In genomic region chr5:102453716-102454115, GRCh38 we compare ENCODE assay signal across 8 cellular contexts. TPM values are rescaled to one million over a fixed set of nuclear protein-coding genes. Genes with fewer than 3 reads are reported as not detected.
DNase-seq lines count a peak whose midpoint lies in the region; ATAC-seq and TF ChIP-seq lines count a peak whose summit lies in the region.

No MANE protein-coding gene starts in this region.

- CTCF ChIA-PET in HEK293T (lab: Yijun Ruan, JAX): no interaction called here

- no peak overlapping the region for H3K14ac ChIP-seq in H9 (ENCODE audit: insufficient read depth, low read length)

- no peak overlapping the region for H2BK15ac ChIP-seq in H9 (ENCODE audit: low read depth, low read length)

- no peaks in the 10 kb centered on the region for H3K4me1 Mint-ChIP-seq in H9
- H3K4me1 Mint-ChIP-seq in mesothelial cell of epicardium: no peaks in the 10 kb centered on the region

- no peak overlapping the region for H2AK5ac ChIP-seq in H9 (ENCODE audit: insufficient read length, low read length)

- H3K27me3 Mint-ChIP-seq in H9 (ENCODE audit: low read depth): 0 out of 2 replicates have a peak, but pooled peaks cover 1% of the 10 kb centered on the region
- no peaks in the 10 kb centered on the region for H3K27me3 Mint-ChIP-seq in mesothelial cell of epicardium (ENCODE audit: low read depth)

- no peak overlapping the region for H4K5ac ChIP-seq in H9 (ENCODE audit: insufficient read length, low read depth, low read length)

- H3K36me3 Mint-ChIP-seq in H9 (ENCODE audit: insufficient read depth in 1 of 3, low read depth in 3 of 3) (peaks cover 0 to 15% (median 4%) of the 10 kb centered on the region in 3 experiments; a peak in 3 of 7 replicates), mesothelial cell of epicardium (peaks cover 5% of the 10 kb centered on the region)

- no peak overlapping the region for H2BK20ac ChIP-seq in H9 (ENCODE audit: low read depth, low read length, poor library complexity, severe bottlenecking)

- no peak overlapping the region for H3K18ac ChIP-seq in H9 (ENCODE audit: insufficient read length, low read depth, low read length)

- H3K27ac Mint-ChIP-seq in H9 (peak overlapping the region in 2 of 3 experiments; percentile 15 to 68; a peak in 1 of 7 replicates), mesothelial cell of epicardium (no peak overlapping the region)

- no peak overlapping the region for H2BK120ac ChIP-seq in H9 (ENCODE audit: low read depth, low read length, poor library complexity, severe bottlenecking)

- H3K4me3 Mint-ChIP-seq in H9 (no peak overlapping the region), mesothelial cell of epicardium (no peak overlapping the region)

- no peaks in the 10 kb centered on the region for H3K27me3 ChIP-seq in H9 (ENCODE audit: insufficient read depth, low read length)

- H3K27ac ChIP-seq in H9 (ENCODE audit: insufficient read length, low read depth, low read length): no peak overlapping the region

- H3K79me1 ChIP-seq in H9 (ENCODE audit: insufficient read depth, low read depth, low read length, poor library complexity, severe bottlenecking): no peaks in the 10 kb centered on the region

- H2BK12ac ChIP-seq in H9 (ENCODE audit: insufficient read length, low read depth, low read length): no peak overlapping the region

- no peaks in the 10 kb centered on the region for H4K20me1 ChIP-seq in H9 (ENCODE audit: control insufficient read depth, insufficient read depth, insufficient read length)

- no peak overlapping the region for H3K4me3 ChIP-seq in Jurkat, Clone E6-1 (ENCODE audit: low read length)

- ATAC-seq in GM18870 (IDR thresholded peaks at IDR 0.05; ENCODE audit: unreplicated experiment): peak; percentile 92

- no peak overlapping the region for H3K4me2 ChIP-seq in H9 (ENCODE audit: insufficient read depth, insufficient read length, low read length)

- H3K9me3 Mint-ChIP-seq in H9: peaks cover 15 to 16% of the 10 kb centered on the region in 2 experiments
- H3K9me3 Mint-ChIP-seq in mesothelial cell of epicardium: peaks cover 13% of the 10 kb centered on the region

- H3K79me2 ChIP-seq in H9 (ENCODE audit: insufficient read depth, low read length): no peaks in the 10 kb centered on the region

- H3K4me1 ChIP-seq in H9 (ENCODE audit: insufficient read depth, low read length): no peaks in the 10 kb centered on the region

- DNase-seq in H9 (no peak), glomerular visceral epithelial cell (ENCODE audit: extremely low spot score) (peak; percentile 9), HEK293T (ENCODE audit: extremely low spot score) (no peak), mesothelial cell of epicardium (ENCODE audit: low spot score in 2 of 2, unreplicated experiment in 2 of 2) (no peak), HuH-7.5 (ENCODE audit: low spot score) (no peak), NCI-H2081 treated with DMSO at 0.1 percent for 48 hours (lab: John Stamatoyannopoulos, UW) (no peak)
- peak; percentile 9 for DNase-seq in Jurkat, Clone E6-1 (ENCODE audit: low read depth, low spot score)

- H3K23me2 ChIP-seq in H9 (ENCODE audit: insufficient read length, low read depth, low read length, poor library complexity, severe bottlenecking): no peaks in the 10 kb centered on the region

- no peak overlapping the region for H4K91ac ChIP-seq in H9 (ENCODE audit: insufficient read length, low read depth, low read length)

- no peak overlapping the region for H3K56ac ChIP-seq in H9 (ENCODE audit: insufficient read length, low read depth, low read length)

- H3K23ac ChIP-seq in H9 (ENCODE audit: insufficient read length, low read depth, low read length): no peak overlapping the region

- H3K9me3 ChIP-seq in H9 (ENCODE audit: control insufficient read depth, low read depth, low read length): no peaks in the 10 kb centered on the region

- no peak overlapping the region for H2AFZ ChIP-seq in H9 (ENCODE audit: low read length)

- H4K8ac ChIP-seq in H9 (replicated peaks; ENCODE audit: insufficient read length, low read depth, low read length): no peak overlapping the region

- H3K9ac ChIP-seq in H9 (ENCODE audit: extremely low read depth, insufficient read length, low read length): no peak overlapping the region

- no peak overlapping the region for H3K4ac ChIP-seq in H9 (ENCODE audit: low read depth, low read length)

- no peak overlapping the region for H3T11ph ChIP-seq in H9 (ENCODE audit: low read length)

- POLR2A ChIA-PET in HEK293T (lab: Yijun Ruan, JAX): no interaction called here

- H2BK5ac ChIP-seq in H9 (ENCODE audit: insufficient read length, low read length): no peak overlapping the region

- TF ChIP-seq CTCF in H9 (conservative IDR thresholded peaks at IDR 0.05) (no peak), mesothelial cell of epicardium (IDR thresholded peaks at IDR 0.05; ENCODE audit: unreplicated experiment) (no peak)

TF ChIP-seq in HEK293T, 16 proteins besides CTCF, POLR2A, EP300 and RAD21:
- TF ChIP-seq TARDBP (IDR thresholded peaks at IDR 0.05) (no peak), SP1 (IDR thresholded peaks at IDR 0.05) (no peak), ARNT (IDR thresholded peaks at IDR 0.05) (no peak), ZNF384 (IDR thresholded peaks at IDR 0.05) (no peak), ELF4 (IDR thresholded peaks at IDR 0.05) (no peak), SUZ12 (IDR thresholded peaks at IDR 0.05) (no peak), FOXK2 (IDR thresholded peaks at IDR 0.05) (no peak), L3MBTL2 (conservative IDR thresholded peaks at IDR 0.05) (no peak), HDGF (IDR thresholded peaks at IDR 0.05; ENCODE audit: borderline replicate concordance) (no peak), CTBP1 (IDR thresholded peaks at IDR 0.05; ENCODE audit: borderline replicate concordance) (no peak), NFRKB (IDR thresholded peaks at IDR 0.05) (no peak), LEF1 (IDR thresholded peaks at IDR 0.05; ENCODE audit: borderline replicate concordance) (no peak), BHLHE40 (IDR thresholded peaks at IDR 0.05; ENCODE audit: borderline replicate concordance) (no peak), FOXA1 (IDR thresholded peaks at IDR 0.05) (no peak), PKNOX1 (IDR thresholded peaks at IDR 0.05) (no peak), FOXM1 (IDR thresholded peaks at IDR 0.05; ENCODE audit: borderline replicate concordance) (no peak)

RNA-seq across cellular contexts. Expression of gene SLCO6A1, which starts 45.1 kb away (rescaled TPM):
- total RNA-seq in H9 (2021): 0.46 and 0.77 TPM in 2 replicates
- not detected for polyA plus RNA-seq in Jurkat, Clone E6-1 (2012; ENCODE audit: insufficient read depth, insufficient read length)
- 5.7 to 6.2 TPM (median 5.9 TPM) in 3 replicates for total RNA-seq in mesothelial cell of epicardium

Comparison
In these comparisons a context has a peak if more than half of its experiments do, and no peak if none do; other contexts are left out.
1. DNase-seq: peak in Jurkat, Clone E6-1 (single experiment) and glomerular visceral epithelial cell (single experiment); none in H9 (single experiment), HEK293T (single experiment), mesothelial cell of epicardium (0 of 2), HuH-7.5 (single experiment) and NCI-H2081 treated with DMSO at 0.1 percent for 48 hours (single experiment).